ENCODE assay signal across 36 cellular contexts in the genomic region with DNA sequence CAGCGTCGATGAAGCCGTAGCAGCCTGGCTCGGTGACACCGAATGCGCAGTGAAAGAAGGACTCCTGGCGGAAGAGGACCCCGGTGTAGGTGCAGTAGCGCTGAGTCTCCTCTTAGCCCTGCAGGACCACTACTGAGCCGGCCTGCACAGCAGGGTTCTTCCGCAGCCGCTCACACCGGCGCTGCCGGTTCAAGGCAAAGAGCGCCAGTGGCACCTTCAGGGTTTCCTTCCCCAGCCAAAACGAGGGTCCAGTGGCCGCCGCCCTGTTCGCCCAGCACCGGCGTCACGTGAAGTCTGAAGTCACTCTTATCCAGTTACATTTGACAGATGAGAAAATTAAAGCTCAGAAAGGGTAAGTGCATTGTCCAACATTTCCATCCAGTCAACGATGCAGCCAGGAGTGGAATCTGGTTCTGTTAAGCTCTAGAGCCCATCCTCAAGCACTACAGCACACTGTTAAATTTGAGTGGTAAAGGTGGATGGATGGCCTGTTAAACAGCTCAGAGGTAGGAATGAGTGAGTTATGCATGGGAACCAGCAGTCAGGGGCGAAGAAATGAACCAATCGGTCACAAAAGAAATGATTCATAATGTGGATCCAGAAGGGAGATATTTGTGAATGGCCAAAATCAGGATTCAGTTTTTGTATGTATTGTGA. TPM values are rescaled to one million over a fixed set of nuclear protein-coding genes. Genes with fewer than 3 reads are reported as not detected.
"Had no signal": no experiment of that assay in that cellular context is flagged by ENCODE, and none has a peak within 500 bp of the region (broad histone marks: within the 10 kb centered on the region; RNA-seq: fewer than 3 reads in every experiment).

No MANE protein-coding gene starts in this region.

- H2AFZ ChIP-seq: hepatocyte, neural progenitor cell had no signal

- H3K27ac ChIP-seq: colonic mucosa, esophagus muscularis mucosa, foreskin keratinocyte, gastroesophageal sphincter, heart left ventricle, hepatocyte, neural progenitor cell, ovary, psoas muscle, sigmoid colon, transverse colon, upper lobe of right lung, uterus had no signal

- H3K9ac ChIP-seq: neural progenitor cell had no signal

- H3K79me2 ChIP-seq: hepatocyte had no signal

- H3K4me3 Mint-ChIP-seq: dendritic cell treated with granulocyte-macrophage colony-stimulating factor and Interleukin-4, amounts not matched to agents 40 ng/mL and 50 ng/mL, for 4 days; memory B cell; mesothelial cell of epicardium; naive B cell; natural killer cell treated with Interleukin-12 subunit alpha and Interleukin-12 subunit beta and Interleukin-15 and Interleukin-18, amount 100 ng/mL, for 72 hours; neural progenitor cell; stimulated activated naive B cell treated with anti-CD40 and anti-IgM and Interleukin-4, amounts not matched to agents 10 μg/mL and 1 μg/mL and 100 μg/mL, for 72 hours; stimulated activated naive CD8-positive, alpha-beta T cell treated with anti-CD3 and anti-CD28 coated beads, Interleukin-15, Interleukin-2, amounts not matched to agents 100 ng/mL and 50 ng/mL, for 24 hours had no signal

- H3K36me3 Mint-ChIP-seq: memory B cell; mesothelial cell of epicardium; naive B cell; natural killer cell treated with Interleukin-12 subunit alpha and Interleukin-12 subunit beta and Interleukin-15 and Interleukin-18, amount 100 ng/mL, for 72 hours; neural progenitor cell; stimulated activated naive B cell treated with anti-CD40 and anti-IgM and Interleukin-4, amounts not matched to agents 10 μg/mL and 1 μg/mL and 100 μg/mL, for 72 hours had no signal

- H3K4me1 ChIP-seq: colonic mucosa, foreskin keratinocyte, gastroesophageal sphincter, heart left ventricle, neural progenitor cell, psoas muscle, transverse colon, upper lobe of right lung, uterus had no signal

- H3K9me3 ChIP-seq: colonic mucosa, esophagus muscularis mucosa, gastroesophageal sphincter, heart left ventricle, mucosa of descending colon, ovary, psoas muscle, sigmoid colon, transverse colon, upper lobe of right lung, uterus had no signal

- H3K4me3 ChIP-seq: colonic mucosa, esophagus muscularis mucosa, gastroesophageal sphincter, heart left ventricle, hepatocyte, lung, mucosa of descending colon, neural progenitor cell, ovary, psoas muscle, sigmoid colon, transverse colon, upper lobe of right lung, uterus had no signal

- H3K4me2 ChIP-seq: hepatocyte, neural progenitor cell had no signal

- H3K4me1 Mint-ChIP-seq: memory B cell; naive B cell; stimulated activated naive B cell treated with anti-CD40 and anti-IgM and Interleukin-4, amounts not matched to agents 10 μg/mL and 1 μg/mL and 100 μg/mL, for 72 hours had no signal

- H3K27me3 ChIP-seq: colonic mucosa, esophagus muscularis mucosa, foreskin keratinocyte, gastroesophageal sphincter, heart left ventricle, hepatocyte, neural progenitor cell, ovary, sigmoid colon, transverse colon, upper lobe of right lung, uterus had no signal

- DNase-seq: colonic mucosa; effector CD8-positive, alpha-beta T cell; foreskin keratinocyte; heart left ventricle; kidney; mucosa of descending colon; naive B cell; nucleus accumbens; ovary; psoas muscle; sigmoid colon; stimulated activated CD4-positive, alpha-beta T cell treated with anti-CD3 and anti-CD28 coated beads, Interleukin-2, amount 100 ng/mL, for 24 hours; stimulated activated CD4-positive, alpha-beta T cell treated with anti-CD3 and anti-CD28 coated beads, Interleukin-4, amount 100 ng/mL, for 24 hours; stimulated activated naive B cell treated with anti-CD40 and anti-IgM and Interleukin-4, amounts not matched to agents 10 μg/mL and 1 μg/mL and 100 μg/mL, for 72 hours; transverse colon; upper lobe of right lung; uterus had no signal

- H3K9me3 Mint-ChIP-seq: dendritic cell treated with granulocyte-macrophage colony-stimulating factor and Interleukin-4, amounts not matched to agents 40 ng/mL and 50 ng/mL, for 4 days; memory B cell; mesothelial cell of epicardium; natural killer cell treated with Interleukin-12 subunit alpha and Interleukin-12 subunit beta and Interleukin-15 and Interleukin-18, amount 100 ng/mL, for 72 hours; stimulated activated naive B cell treated with anti-CD40 and anti-IgM and Interleukin-4, amounts not matched to agents 10 μg/mL and 1 μg/mL and 100 μg/mL, for 72 hours; stimulated activated naive CD8-positive, alpha-beta T cell treated with anti-CD3 and anti-CD28 coated beads, Interleukin-15, Interleukin-2, amounts not matched to agents 100 ng/mL and 50 ng/mL, for 24 hours had no signal

- H3K27ac Mint-ChIP-seq: dendritic cell treated with granulocyte-macrophage colony-stimulating factor and Interleukin-4, amounts not matched to agents 40 ng/mL and 50 ng/mL, for 4 days; memory B cell; mesothelial cell of epicardium; naive B cell; natural killer cell treated with Interleukin-12 subunit alpha and Interleukin-12 subunit beta and Interleukin-15 and Interleukin-18, amount 100 ng/mL, for 72 hours; neural progenitor cell; stimulated activated naive B cell treated with anti-CD40 and anti-IgM and Interleukin-4, amounts not matched to agents 10 μg/mL and 1 μg/mL and 100 μg/mL, for 72 hours; stimulated activated naive CD8-positive, alpha-beta T cell treated with anti-CD3 and anti-CD28 coated beads, Interleukin-15, Interleukin-2, amounts not matched to agents 100 ng/mL and 50 ng/mL, for 24 hours had no signal

- ATAC-seq: foreskin keratinocyte; gastroesophageal sphincter; heart left ventricle; left lobe of liver; mucosa of descending colon; psoas muscle; right cardiac atrium; stimulated activated naive B cell treated with anti-CD40 and anti-IgM and Interleukin-4, amounts not matched to agents 10 μg/mL and 1 μg/mL and 100 μg/mL, for 72 hours; upper lobe of right lung had no signal

- H3K36me3 ChIP-seq: colonic mucosa, esophagus muscularis mucosa, gastroesophageal sphincter, heart left ventricle, neural progenitor cell, ovary, sigmoid colon, transverse colon, upper lobe of right lung, uterus had no signal

RNA-seq across cellular contexts. Expression of a gene that starts 50.2 kb away (rescaled TPM):
- total RNA-seq: colonic mucosa; endothelial cell of umbilical vein; epithelial cell of proximal tubule; esophagus muscularis mucosa; fibroblast of lung; foreskin keratinocyte; gastroesophageal sphincter; heart left ventricle; hepatocyte; kidney; left lobe of liver; liver; lung; mesothelial cell of epicardium; mucosa of descending colon; natural killer cell treated with Interleukin-12 subunit alpha and Interleukin-12 subunit beta and Interleukin-15 and Interleukin-18, amount 100 ng/mL, for 72 hours; ovary; psoas muscle; renal cortical epithelial cell; right cardiac atrium; sigmoid colon; skeletal muscle tissue; transverse colon; upper lobe of right lung; uterus had no signal
- polyA plus RNA-seq: endothelial cell of umbilical vein, fibroblast of lung, foreskin keratinocyte, heart left ventricle, hepatocyte, liver, lung, ovary, psoas muscle, right cardiac atrium, sigmoid colon, thymus had no signal
